Comparison of ENCODE assay signal across 8 cellular contexts in the genomic region with DNA sequence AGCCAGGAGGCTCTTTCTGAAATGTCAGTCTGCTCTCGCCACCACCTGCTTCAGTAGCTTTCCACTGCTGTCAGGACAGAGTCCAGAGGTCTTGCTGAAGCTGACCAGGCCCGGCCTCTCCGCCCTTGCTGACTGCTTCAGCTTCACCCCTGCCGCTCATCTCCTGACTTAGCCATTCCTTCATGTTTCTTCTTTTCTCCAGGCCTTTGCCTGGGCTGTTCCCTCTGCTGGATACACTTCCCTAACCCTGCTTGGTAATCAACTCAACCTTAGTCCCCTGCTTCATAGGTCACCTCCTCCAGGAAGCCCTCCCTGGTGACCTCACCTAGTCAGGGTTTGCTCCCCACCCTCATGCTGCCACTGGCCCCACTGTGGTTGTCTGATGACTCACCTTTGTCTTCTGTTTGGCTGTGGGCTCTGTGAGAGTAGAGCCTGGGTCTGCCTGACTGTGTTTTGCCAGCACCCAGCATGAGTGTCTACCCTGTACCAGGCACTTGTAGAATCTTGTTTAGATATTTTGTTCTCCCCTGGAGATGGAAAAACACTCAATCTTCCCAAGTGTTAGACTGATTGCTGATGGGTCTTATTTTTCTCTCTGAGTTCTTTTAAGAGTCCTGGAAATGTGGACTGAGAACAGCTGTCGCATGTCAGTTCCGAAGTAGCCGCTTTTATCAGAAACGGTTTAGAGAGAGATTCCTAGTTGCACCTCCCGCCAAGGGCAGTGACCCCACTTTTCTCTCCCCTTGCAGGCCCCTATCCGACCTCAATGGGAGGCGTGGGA.
DNase-seq lines count a peak whose midpoint lies in the region; ATAC-seq and TF ChIP-seq lines count a peak whose summit lies in the region.

No MANE protein-coding gene starts in this region.

- H3K27me3 ChIP-seq in DND-41 (ENCODE audit: insufficient read depth, low read length, poor library complexity): no peaks in the 10 kb centered on the region
- H3K27me3 ChIP-seq in mammary epithelial cell (ENCODE audit: insufficient read depth, low read length): no peaks in the 10 kb centered on the region
- no peaks in the 10 kb centered on the region for H3K27me3 ChIP-seq in muscle layer of colon (ENCODE audit: control insufficient read depth in 1 of 2, insufficient read depth in 2 of 2, low read length in 2 of 2)

- TF ChIP-seq CTCF in DND-41 (IDR thresholded peaks at IDR 0.05; ENCODE audit: borderline replicate concordance, extremely low read depth, low read length, poor library complexity, severe bottlenecking) (no peak), mammary epithelial cell (conservative IDR thresholded peaks at IDR 0.05 in 1 of 2, IDR thresholded peaks at IDR 0.05 in 1 of 2; ENCODE audit: extremely low read depth in 1 of 2, insufficient read depth in 1 of 2, low read depth in 1 of 2, low read length in 2 of 2) (no peak), type B pancreatic cell (conservative IDR thresholded peaks at IDR 0.05) (no peak)

- in situ Hi-C loops in mammary epithelial cell (cut with MboI; ENCODE audit: low sequenced_read_pairs in 2 of 2): no loop called here

- H3K79me2 ChIP-seq in DND-41 (ENCODE audit: insufficient read depth, low read length) (no peaks in the 10 kb centered on the region), mammary epithelial cell (ENCODE audit: insufficient read depth, low read length) (no peaks in the 10 kb centered on the region)

- no peak overlapping the region for H3K4me3 ChIP-seq in DND-41 (ENCODE audit: low read depth in 1 of 2, low read length in 2 of 2)
- no peak overlapping the region for H3K4me3 ChIP-seq in mammary epithelial cell (replicated peaks in 1 of 3; ENCODE audit: insufficient read depth in 1 of 3, low read depth in 2 of 3, low read length in 3 of 3)
- no peak overlapping the region for H3K4me3 ChIP-seq in muscle layer of colon (ENCODE audit: low read depth in 1 of 2, low read length in 2 of 2)

- ATAC-seq in DND-41 (ENCODE audit: insufficient read depth, low read depth) (peak; percentile 73), T-cell (replicated peaks in 1 of 4) (peak in 3 of 4 experiments; percentile 87 to 97 (median 94)), HG03442 (IDR thresholded peaks at IDR 0.05; ENCODE audit: unreplicated experiment) (no peak), HG03139 (IDR thresholded peaks at IDR 0.05; ENCODE audit: unreplicated experiment) (no peak)

- no peak overlapping the region for H3K27ac ChIP-seq in DND-41 (ENCODE audit: low read length)
- H3K27ac ChIP-seq in mammary epithelial cell (ENCODE audit: insufficient read depth, low read depth, low read length): no peak overlapping the region
- peak overlapping the region; percentile 7 for H3K27ac ChIP-seq in muscle layer of colon (ENCODE audit: low read depth, low read length)

- no peaks in the 10 kb centered on the region for H3K27me3 Mint-ChIP-seq in T-cell
- no peaks in the 10 kb centered on the region for H3K27me3 Mint-ChIP-seq in type B pancreatic cell

- no TSS peak for BruUV-seq in mammary epithelial cell (replicated peaks; lab: Mats Ljungman, UMichigan)

- dilution Hi-C loops in mammary epithelial cell (cut with HindIII; ENCODE audit: low sequenced_read_pairs): no loop called here

- no peak overlapping the region for H3K4me2 ChIP-seq in DND-41 (ENCODE audit: insufficient read depth, low read length)
- H3K4me2 ChIP-seq in mammary epithelial cell (ENCODE audit: insufficient read depth, low read depth, low read length): no peak overlapping the region

- H3K27ac Mint-ChIP-seq in T-cell: no peak overlapping the region
- H3K27ac Mint-ChIP-seq in type B pancreatic cell: peak overlapping the region; percentile 75

- no peaks in the 10 kb centered on the region for H3K36me3 ChIP-seq in DND-41 (ENCODE audit: insufficient read depth, low read length)
- no peaks in the 10 kb centered on the region for H3K36me3 ChIP-seq in mammary epithelial cell (ENCODE audit: insufficient read depth, low read length)
- no peaks in the 10 kb centered on the region for H3K36me3 ChIP-seq in muscle layer of colon (ENCODE audit: insufficient read depth, low read length)

- H4K20me1 ChIP-seq in DND-41 (ENCODE audit: insufficient read depth, low read length) (peaks cover 6% of the 10 kb centered on the region), mammary epithelial cell (ENCODE audit: insufficient read depth, low read length) (no peaks in the 10 kb centered on the region)

- H3K9me3 Mint-ChIP-seq in T-cell (no peaks in the 10 kb centered on the region), type B pancreatic cell (no peaks in the 10 kb centered on the region)

- POLR2A ChIA-PET in T-cell (lab: Charles Lee): no interaction called here

- H3K4me1 ChIP-seq in DND-41 (ENCODE audit: insufficient read depth, low read length) (no peaks in the 10 kb centered on the region), mammary epithelial cell (ENCODE audit: insufficient read depth, low read length) (peaks cover 12% of the 10 kb centered on the region), muscle layer of colon (ENCODE audit: insufficient read depth, low read length) (peaks cover 45% of the 10 kb centered on the region)

- H3K9ac ChIP-seq in DND-41 (ENCODE audit: low read depth, low read length) (no peak overlapping the region), mammary epithelial cell (ENCODE audit: insufficient read depth, low read length) (no peak overlapping the region), muscle layer of colon (ENCODE audit: low read length) (no peak overlapping the region)

- CTCF ChIA-PET in T-cell (lab: Charles Lee): interaction anchor here in 1 of 2 donors (0.5 to 0.6 kb wide), 2 partner anchors 115 to 139 kb away, joined by 4 to 5 read pairs; no protein-coding TSS in a partner anchor
- CTCF ChIA-PET in mammary epithelial cell (lab: Charles Lee; ENCODE audit: low non-redundant PET): no interaction called here

- H3K9me3 ChIP-seq in DND-41 (ENCODE audit: insufficient read depth, low read length, severe bottlenecking): no peaks in the 10 kb centered on the region
- no peaks in the 10 kb centered on the region for H3K9me3 ChIP-seq in mammary epithelial cell (replicated peaks; ENCODE audit: insufficient read depth, low read length)
- H3K9me3 ChIP-seq in muscle layer of colon (ENCODE audit: low read length): no peaks in the 10 kb centered on the region

- H3K4me3 Mint-ChIP-seq in T-cell (no peak overlapping the region), type B pancreatic cell (peak overlapping the region; percentile 31)

- H3K4me1 Mint-ChIP-seq in T-cell: peaks cover 35 to 53% (median 51%) of the 10 kb centered on the region in 3 donors
- peaks cover 36% of the 10 kb centered on the region for H3K4me1 Mint-ChIP-seq in type B pancreatic cell (ENCODE audit: unreplicated experiment)

- intact Hi-C loops in mammary epithelial cell (cut with micrococcal nuclease): no loop called here

- WGBS in mammary epithelial cell (ENCODE audit: low coverage, missing lambda C conversion rate): 99% methylated on average over 8 of the region's 11 CpGs

- H3K36me3 Mint-ChIP-seq in T-cell: peaks cover 36% of the 10 kb centered on the region
- H3K36me3 Mint-ChIP-seq in type B pancreatic cell: no peaks in the 10 kb centered on the region

- DNase-seq in DND-41 (peak; percentile 32), T-cell (peak in 4 of 34 experiments; percentile 7 to 53 (median 34)), mammary epithelial cell (peak; percentile 69), type B pancreatic cell (ENCODE audit: extremely low spot score, unreplicated experiment) (no peak), occipital lobe (lab: John Stamatoyannopoulos, UW) (no peak)

- no peak overlapping the region for H2AFZ ChIP-seq in DND-41 (ENCODE audit: low read depth, low read length)
- H2AFZ ChIP-seq in mammary epithelial cell (ENCODE audit: low read depth, low read length): no peak overlapping the region

Comparison
In these comparisons a context has a peak if more than half of its experiments do, and no peak if none do; other contexts are left out.
1. ATAC-seq: peak in DND-41 (single experiment) and T-cell (3 of 4); none in HG03442 (single experiment) and HG03139 (single experiment).
2. DNase-seq: peak in DND-41 (single experiment) and mammary epithelial cell (single experiment); none in type B pancreatic cell (single experiment) and occipital lobe (single experiment).